In the genomic region with DNA sequence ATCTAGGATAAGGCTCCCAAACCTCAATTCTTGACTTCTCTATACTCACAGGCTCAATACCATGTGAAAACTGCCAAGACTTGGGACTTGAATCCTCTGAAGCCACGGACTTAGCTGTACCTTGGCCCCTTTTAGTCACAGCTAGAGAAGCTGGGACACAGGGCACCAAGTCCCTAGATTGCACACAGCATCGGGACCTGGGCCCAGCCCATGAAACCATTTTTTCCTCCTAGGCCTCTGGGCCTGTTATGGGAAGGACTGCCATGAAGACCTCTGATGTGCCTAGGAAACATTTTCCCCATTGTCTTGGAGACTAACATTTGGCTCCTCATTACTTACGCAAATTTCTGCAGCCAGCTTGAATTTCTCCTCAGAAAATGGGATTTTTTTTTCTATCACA, we compare ENCODE assay signal across 10 cellular contexts.
"Had no signal": no experiment of that assay in that cellular context is flagged by ENCODE, and none has a peak within 500 bp of the region (broad histone marks: within the 10 kb centered on the region; RNA-seq: fewer than 3 reads in every experiment).

No MANE protein-coding gene starts in this region.

- DNase-seq: H9, HCEC 1CT, HFFc6, KG1 had no signal

- H3K4me2 ChIP-seq: GM23338 had no signal

- H3K4me3 Mint-ChIP-seq: GM23338, H9, HFFc6, IgD-negative memory B cell had no signal

- H3K36me3 Mint-ChIP-seq: IgD-negative memory B cell had no signal

- H3K27ac ChIP-seq: HL-60 had no signal

- H3K4me1 Mint-ChIP-seq: GM23338, H9, IgD-negative memory B cell had no signal

- H3K4me3 ChIP-seq: GM23338 had no signal

- ATAC-seq: GM23338, HepG2 had no signal

- H3K27ac Mint-ChIP-seq: GM23338, H9, HFFc6, IgD-negative memory B cell had no signal

- FAIRE-seq: H1, H54, HepG2 had no signal

- H3K27me3 Mint-ChIP-seq: IgD-negative memory B cell had no signal
